ENCODE assay signal across 8 cellular contexts in the genomic region with DNA sequence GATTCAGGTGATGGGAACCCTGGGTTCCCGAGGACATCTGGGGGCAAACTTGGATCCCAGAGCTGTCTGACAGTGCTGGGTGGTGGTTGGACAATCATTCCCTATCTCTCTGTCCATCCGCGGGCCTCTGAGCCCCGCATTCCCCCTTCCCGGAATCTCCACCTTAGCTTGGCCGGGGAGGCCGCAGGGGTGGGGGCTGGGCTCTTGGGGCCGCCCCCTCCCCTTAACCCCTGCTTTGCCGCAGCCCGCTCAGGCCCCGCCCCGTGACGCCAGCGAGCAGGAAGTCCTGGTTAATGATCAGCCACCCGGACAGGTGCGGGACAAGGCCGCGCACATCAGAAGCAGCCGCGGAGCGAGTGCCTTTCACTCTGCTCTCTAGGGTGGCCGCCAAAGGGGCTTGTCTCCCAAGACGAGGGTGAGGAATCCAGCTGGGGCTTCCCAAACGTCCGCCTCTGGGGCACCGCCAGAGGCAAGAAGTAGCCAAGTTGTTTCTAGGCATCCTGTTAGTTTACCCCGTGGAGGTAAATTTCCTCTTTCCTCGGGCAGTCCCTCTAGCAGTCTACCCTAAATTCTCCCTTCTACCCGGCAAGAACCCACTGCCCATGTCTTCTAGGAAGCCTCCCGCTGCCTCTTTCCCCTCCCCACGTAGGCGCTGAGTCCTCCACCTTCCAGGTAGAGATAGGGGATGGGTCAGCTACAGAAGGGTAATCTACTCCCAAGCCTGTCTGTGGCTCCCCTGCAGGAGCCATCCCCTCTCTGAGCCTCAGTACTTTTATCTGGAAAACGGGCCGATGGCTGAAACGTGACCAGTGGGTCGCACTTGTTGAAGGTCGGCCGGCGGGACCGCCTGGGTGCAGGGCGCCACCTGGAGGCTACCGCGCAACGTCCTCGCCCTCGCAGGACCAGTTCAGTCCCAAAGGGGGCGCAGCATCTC. TPM values are rescaled to one million over a fixed set of nuclear protein-coding genes. Genes with fewer than 3 reads are reported as not detected.
DNase-seq lines count a peak whose midpoint lies in the region; ATAC-seq and TF ChIP-seq lines count a peak whose summit lies in the region.

No MANE protein-coding gene starts in this region.

- no peak overlapping the region for H2AFZ ChIP-seq in neural progenitor cell (replicated peaks)

- H4K20me1 ChIP-seq in neural progenitor cell (ENCODE audit: low read depth): peaks cover 27% of the 10 kb centered on the region

- peaks cover 35% of the 10 kb centered on the region for H3K4me1 Mint-ChIP-seq in neural progenitor cell
- peaks cover 50% of the 10 kb centered on the region for H3K4me1 Mint-ChIP-seq in stimulated activated naive CD8-positive, alpha-beta T cell treated with anti-CD3 and anti-CD28 coated beads, Interleukin-15, amount 100 ng/mL, for 72 hours

- H3K9ac ChIP-seq in HUES64 (ENCODE audit: low read depth, low read length): peak overlapping the region; percentile 32
- no peak overlapping the region for H3K9ac ChIP-seq in neural progenitor cell

- H3K36me3 Mint-ChIP-seq in neural progenitor cell: peaks cover 4% of the 10 kb centered on the region

- H3K9me3 ChIP-seq in HUES64 (ENCODE audit: insufficient read depth, low read depth, low read length) (no peaks in the 10 kb centered on the region), RWPE2 (ENCODE audit: severe bottlenecking) (no peaks in the 10 kb centered on the region), neural progenitor cell (ENCODE audit: low read depth) (no peaks in the 10 kb centered on the region)

- peaks cover 21% of the 10 kb centered on the region for H3K79me2 ChIP-seq in neural progenitor cell (ENCODE audit: low read depth)

- DNase-seq in GM03348 (ENCODE audit: low spot score): peak; percentile 93
- DNase-seq in RWPE2 (ENCODE audit: low spot score): no peak
- DNase-seq in activated effector memory CD4-positive, alpha-beta T cell treated with Interleukin-2 at 50 U/mL for 16 hours: peak; percentile 73
- DNase-seq in foreskin fibroblast: peak; percentile 77 to 93
- peak; percentile 92 for DNase-seq in neural progenitor cell (ENCODE audit: low spot score)
- DNase-seq in stimulated activated naive CD8-positive, alpha-beta T cell treated with anti-CD3 and anti-CD28 coated beads, Interleukin-15, amount 100 ng/mL, for 72 hours: peak; percentile 86 to 87

- H3K36me3 ChIP-seq in HUES64 (ENCODE audit: insufficient read depth, low read length) (no peaks in the 10 kb centered on the region), RWPE2 (ENCODE audit: low read depth) (peaks cover 4% of the 10 kb centered on the region), neural progenitor cell (no peaks in the 10 kb centered on the region)

- H3K4me3 ChIP-seq in HUES64 (ENCODE audit: low read length) (peak overlapping the region; percentile 54), RWPE2 (ENCODE audit: severe bottlenecking) (peak overlapping the region; percentile 9), foreskin fibroblast (ENCODE audit: low read depth in 1 of 2, low read length in 2 of 2) (no peak overlapping the region), neural progenitor cell (peak overlapping the region; percentile 54)

- no peak for ATAC-seq in RWPE2 (ENCODE audit: low read depth)
- no peak for ATAC-seq in stimulated activated naive CD8-positive, alpha-beta T cell treated with anti-CD3 and anti-CD28 coated beads, Interleukin-15, amount 100 ng/mL, for 72 hours
- no peak for ATAC-seq in GM18511 (IDR thresholded peaks at IDR 0.05; ENCODE audit: unreplicated experiment)

- peaks cover 15% of the 10 kb centered on the region for H3K27me3 Mint-ChIP-seq in neural progenitor cell (ENCODE audit: insufficient read depth, low read depth)
- peaks cover 10% of the 10 kb centered on the region for H3K27me3 Mint-ChIP-seq in stimulated activated naive CD8-positive, alpha-beta T cell treated with anti-CD3 and anti-CD28 coated beads, Interleukin-15, amount 100 ng/mL, for 72 hours

- no peak overlapping the region for H3K27ac Mint-ChIP-seq in neural progenitor cell
- peak overlapping the region in 1 of 2 donors; percentile 87 for H3K27ac Mint-ChIP-seq in stimulated activated naive CD8-positive, alpha-beta T cell treated with anti-CD3 and anti-CD28 coated beads, Interleukin-15, amount 100 ng/mL, for 72 hours

- peak overlapping the region; percentile 84 for H3K4me3 Mint-ChIP-seq in neural progenitor cell
- peak overlapping the region; percentile 69 to 82 for H3K4me3 Mint-ChIP-seq in stimulated activated naive CD8-positive, alpha-beta T cell treated with anti-CD3 and anti-CD28 coated beads, Interleukin-15, amount 100 ng/mL, for 72 hours

- peaks cover 47% of the 10 kb centered on the region for H3F3A ChIP-seq in neural progenitor cell (ENCODE audit: low read depth)

- H3K27ac ChIP-seq in HUES64 (ENCODE audit: low read depth, low read length) (peak overlapping the region; percentile 93; the same call in 1 of the 2 replicates), RWPE2 (ENCODE audit: poor library complexity, severe bottlenecking) (no peak overlapping the region), neural progenitor cell (no peak overlapping the region)

- H3K27me3 ChIP-seq in HUES64 (ENCODE audit: insufficient read depth, low read length) (no peaks in the 10 kb centered on the region), RWPE2 (ENCODE audit: insufficient read depth, poor library complexity, severe bottlenecking) (no peaks in the 10 kb centered on the region), neural progenitor cell (no peaks in the 10 kb centered on the region)

- no peaks in the 10 kb centered on the region for H3K9me3 Mint-ChIP-seq in neural progenitor cell
- no peaks in the 10 kb centered on the region for H3K9me3 Mint-ChIP-seq in stimulated activated naive CD8-positive, alpha-beta T cell treated with anti-CD3 and anti-CD28 coated beads, Interleukin-15, amount 100 ng/mL, for 72 hours

- 2% methylated on average over 45 of the region's 47 CpGs for WGBS in HUES64

- H3K4me1 ChIP-seq in HUES64 (ENCODE audit: insufficient read depth, low read length) (peaks cover 19% of the 10 kb centered on the region), RWPE2 (ENCODE audit: insufficient read depth, poor library complexity, severe bottlenecking) (peaks cover 6% of the 10 kb centered on the region), neural progenitor cell (peaks cover 21% of the 10 kb centered on the region)

- peak overlapping the region; percentile 89 for H3K4me2 ChIP-seq in neural progenitor cell

- TF ChIP-seq CTCF in RWPE2 (IDR thresholded peaks at IDR 0.05; ENCODE audit: poor library complexity, severe bottlenecking) (peak; percentile 96), foreskin fibroblast (IDR thresholded peaks at IDR 0.05; ENCODE audit: low read depth, low read length) (peak; percentile 99), neural progenitor cell (IDR thresholded peaks at IDR 0.05) (peak; percentile 97)

RNA-seq across cellular contexts. Expression of a gene that starts 3.0 kb away (rescaled TPM):
- 13.8 TPM for polyA plus RNA-seq in HUES64 (2013, experiment 1 of 2)
- 15.4 TPM for polyA plus RNA-seq in HUES64 (2013, experiment 2 of 2)
- 9.8 and 34.5 TPM in 2 replicates for total RNA-seq in neural progenitor cell (ENCODE audit: low replicate concordance)

RNA-seq across cellular contexts. Expression of a gene that starts 18.8 kb away (rescaled TPM):
- polyA plus RNA-seq in HUES64 (2013, experiment 1 of 2): 10.9 TPM
- 11.9 TPM for polyA plus RNA-seq in HUES64 (2013, experiment 2 of 2)
- 7.3 and 8.4 TPM in 2 replicates for total RNA-seq in neural progenitor cell (ENCODE audit: low replicate concordance)

RNA-seq across cellular contexts. Expression of a gene that starts 19.5 kb away (rescaled TPM):
- polyA plus RNA-seq in HUES64 (2013, experiment 1 of 2): 6.8 TPM
- 6.0 TPM for polyA plus RNA-seq in HUES64 (2013, experiment 2 of 2)
- total RNA-seq in neural progenitor cell (ENCODE audit: low replicate concordance): 0.07 and 1.9 TPM in 2 replicates

RNA-seq across cellular contexts. Expression of a gene that starts 20.0 kb away (rescaled TPM):
- polyA plus RNA-seq in HUES64 (2013, experiment 1 of 2): 50.7 TPM
- 49.3 TPM for polyA plus RNA-seq in HUES64 (2013, experiment 2 of 2)
- 38.3 and 65.7 TPM in 2 replicates for total RNA-seq in neural progenitor cell (ENCODE audit: low replicate concordance)

RNA-seq across cellular contexts. Expression of a gene that starts 31.7 kb away (rescaled TPM):
- not detected for polyA plus RNA-seq in HUES64 (2013, experiment 1 of 2)
- 0.19 TPM for polyA plus RNA-seq in HUES64 (2013, experiment 2 of 2)
- total RNA-seq in neural progenitor cell (ENCODE audit: low replicate concordance): not detected in 2 replicates

Comparison
In these comparisons a context has a peak if more than half of its experiments do, and no peak if none do; other contexts are left out.
1. H3K4me3 ChIP-seq: peak in HUES64 (single experiment), RWPE2 (single experiment) and neural progenitor cell (single experiment); none in foreskin fibroblast (0 of 2).
2. Peak in every context shown above with its lines, with median percentiles within 50 percentile points of each other: CTCF ChIP-seq.